ENCODE assay signal across 11 cellular contexts in genomic region chr7:151472644-151473380, GRCh38.
DNase-seq lines count a peak whose midpoint lies in the region; ATAC-seq lines count a peak whose summit lies in the region.
"Had no signal": no experiment of that assay in that cellular context is flagged by ENCODE, and none has a peak within 500 bp of the region (broad histone marks: within the 10 kb centered on the region; RNA-seq: fewer than 3 reads in every experiment).

No MANE protein-coding gene starts in this region.

- no peak overlapping the region for H3K9ac ChIP-seq in BLaER1

- peaks cover 30% of the 10 kb centered on the region for H3K36me3 Mint-ChIP-seq in central memory CD8-positive, alpha-beta T cell (ENCODE audit: insufficient read depth)

- no peaks in the 10 kb centered on the region for H3K27me3 Mint-ChIP-seq in central memory CD8-positive, alpha-beta T cell

- peaks cover 79% of the 10 kb centered on the region for H4K20me1 ChIP-seq in BLaER1

- ATAC-seq in GM18873 (IDR thresholded peaks at IDR 0.05; ENCODE audit: low FRiP score, unreplicated experiment), result peak; percentile 40
- peak; percentile 31 for ATAC-seq in HG03280 (IDR thresholded peaks at IDR 0.05; ENCODE audit: unreplicated experiment)
- ATAC-seq in central memory CD8-positive, alpha-beta T cell (replicated peaks; ENCODE audit: extremely low read depth, poor library complexity, severe bottlenecking), result peak; percentile 21
- no peak for ATAC-seq in GM19467 (IDR thresholded peaks at IDR 0.05; ENCODE audit: unreplicated experiment)

- H3K4me3 ChIP-seq in BLaER1, result no peak overlapping the region
- H3K4me3 ChIP-seq: prostate gland had no signal

- peaks cover 21% of the 10 kb centered on the region for H3K4me1 ChIP-seq in BLaER1
- H3K4me1 ChIP-seq: prostate gland had no signal

- H3K27ac Mint-ChIP-seq in central memory CD8-positive, alpha-beta T cell (ENCODE audit: low read depth), result peak overlapping the region; percentile 62

- no peak overlapping the region for H3K27ac ChIP-seq in BLaER1
- H3K27ac ChIP-seq: prostate gland had no signal

- H3K4me3 Mint-ChIP-seq in central memory CD8-positive, alpha-beta T cell, result peak overlapping the region; percentile 35

- DNase-seq in central memory CD8-positive, alpha-beta T cell (ENCODE audit: low spot score in 2 of 2), result no peak
- no peak for DNase-seq in cerebellar cortex (ENCODE audit: low spot score)
- DNase-seq in EL, result no peak
- no peak for DNase-seq in amygdala (lab: John Stamatoyannopoulos, UW)
- DNase-seq: activated CD4-positive, CD25-positive, alpha-beta regulatory T cell treated with anti-CD3 and anti-CD28 coated beads, Interleukin-2, amount 50 U/mL, for 72 hours; DND-41 had no signal

- H3K9me3 Mint-ChIP-seq in central memory CD8-positive, alpha-beta T cell, result no peaks in the 10 kb centered on the region

- H3K9me3 ChIP-seq in BLaER1, result peaks cover 4% of the 10 kb centered on the region; the same call in 1 of the 2 replicates
- H3K9me3 ChIP-seq: prostate gland had no signal

- no peaks in the 10 kb centered on the region for H3K27me3 ChIP-seq in BLaER1

- peaks cover 95% of the 10 kb centered on the region for H3K36me3 ChIP-seq in BLaER1
- H3K36me3 ChIP-seq: prostate gland had no signal

- peaks cover 49% of the 10 kb centered on the region for H3K4me1 Mint-ChIP-seq in central memory CD8-positive, alpha-beta T cell

- H3K4me2 ChIP-seq in BLaER1, result peak overlapping the region; percentile 20; the same call in 1 of the 2 replicates
